In genomic region chr2:197033222-197033621, GRCh38 we compare ENCODE assay signal across 1 cellular context.
TF ChIP-seq lines count a peak whose summit lies in the region.

No MANE protein-coding gene starts in this region.

TF ChIP-seq in SK-N-SH, 30 proteins besides CTCF, POLR2A, EP300 and RAD21 (continued from another document):
- TF ChIP-seq, protein P1, sequence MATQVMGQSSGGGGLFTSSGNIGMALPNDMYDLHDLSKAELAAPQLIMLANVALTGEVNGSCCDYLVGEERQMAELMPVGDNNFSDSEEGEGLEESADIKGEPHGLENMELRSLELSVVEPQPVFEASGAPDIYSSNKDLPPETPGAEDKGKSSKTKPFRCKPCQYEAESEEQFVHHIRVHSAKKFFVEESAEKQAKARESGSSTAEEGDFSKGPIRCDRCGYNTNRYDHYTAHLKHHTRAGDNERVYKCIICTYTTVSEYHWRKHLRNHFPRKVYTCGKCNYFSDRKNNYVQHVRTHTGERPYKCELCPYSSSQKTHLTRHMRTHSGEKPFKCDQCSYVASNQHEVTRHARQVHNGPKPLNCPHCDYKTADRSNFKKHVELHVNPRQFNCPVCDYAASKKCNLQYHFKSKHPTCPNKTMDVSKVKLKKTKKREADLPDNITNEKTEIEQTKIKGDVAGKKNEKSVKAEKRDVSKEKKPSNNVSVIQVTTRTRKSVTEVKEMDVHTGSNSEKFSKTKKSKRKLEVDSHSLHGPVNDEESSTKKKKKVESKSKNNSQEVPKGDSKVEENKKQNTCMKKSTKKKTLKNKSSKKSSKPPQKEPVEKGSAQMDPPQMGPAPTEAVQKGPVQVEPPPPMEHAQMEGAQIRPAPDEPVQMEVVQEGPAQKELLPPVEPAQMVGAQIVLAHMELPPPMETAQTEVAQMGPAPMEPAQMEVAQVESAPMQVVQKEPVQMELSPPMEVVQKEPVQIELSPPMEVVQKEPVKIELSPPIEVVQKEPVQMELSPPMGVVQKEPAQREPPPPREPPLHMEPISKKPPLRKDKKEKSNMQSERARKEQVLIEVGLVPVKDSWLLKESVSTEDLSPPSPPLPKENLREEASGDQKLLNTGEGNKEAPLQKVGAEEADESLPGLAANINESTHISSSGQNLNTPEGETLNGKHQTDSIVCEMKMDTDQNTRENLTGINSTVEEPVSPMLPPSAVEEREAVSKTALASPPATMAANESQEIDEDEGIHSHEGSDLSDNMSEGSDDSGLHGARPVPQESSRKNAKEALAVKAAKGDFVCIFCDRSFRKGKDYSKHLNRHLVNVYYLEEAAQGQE (IDR thresholded peaks at IDR 0.05; ENCODE audit: low read depth, low read length), result no peak
- no peak for TF ChIP-seq GATA2 (CRISPR knock-in tag; IDR thresholded peaks at IDR 0.05)
- no peak for TF ChIP-seq FOXJ3 (CRISPR knock-in tag; IDR thresholded peaks at IDR 0.05)
- no peak for TF ChIP-seq TAF1 (IDR thresholded peaks at IDR 0.05; ENCODE audit: borderline replicate concordance, low read depth, low read length)
- TF ChIP-seq ELF1 (IDR thresholded peaks at IDR 0.05), result no peak
- no peak for TF ChIP-seq FOXM1 (IDR thresholded peaks at IDR 0.05; ENCODE audit: low read depth)
- TF ChIP-seq EZH2phosphoT487 (IDR thresholded peaks at IDR 0.05; ENCODE audit: borderline replicate concordance, low read depth), result no peak
- TF ChIP-seq YY1 (IDR thresholded peaks at IDR 0.05; ENCODE audit: low read depth), result no peak
- no peak for TF ChIP-seq RFX5 (IDR thresholded peaks at IDR 0.05; ENCODE audit: low read length)
- TF ChIP-seq SIN3A (IDR thresholded peaks at IDR 0.05; ENCODE audit: borderline replicate concordance, low read depth, low read length), result no peak
- TF ChIP-seq IRF3 (IDR thresholded peaks at IDR 0.05; ENCODE audit: low read depth, low read length), result no peak
- TF ChIP-seq SMC3 (IDR thresholded peaks at IDR 0.05; ENCODE audit: low read depth, low read length), result no peak
- no peak for TF ChIP-seq POLR2AphosphoS5 (IDR thresholded peaks at IDR 0.05; ENCODE audit: low read depth, low read length)
- no peak for TF ChIP-seq GABPA (IDR thresholded peaks at IDR 0.05; ENCODE audit: low read depth)
- TF ChIP-seq CHD2 (IDR thresholded peaks at IDR 0.05; ENCODE audit: low read length, partially characterized antibody), result no peak
- no peak for TF ChIP-seq NRF1 (IDR thresholded peaks at IDR 0.05; ENCODE audit: low read depth, low read length)
